Comparison of ENCODE assay signal across 1 cellular context in the genomic region with DNA sequence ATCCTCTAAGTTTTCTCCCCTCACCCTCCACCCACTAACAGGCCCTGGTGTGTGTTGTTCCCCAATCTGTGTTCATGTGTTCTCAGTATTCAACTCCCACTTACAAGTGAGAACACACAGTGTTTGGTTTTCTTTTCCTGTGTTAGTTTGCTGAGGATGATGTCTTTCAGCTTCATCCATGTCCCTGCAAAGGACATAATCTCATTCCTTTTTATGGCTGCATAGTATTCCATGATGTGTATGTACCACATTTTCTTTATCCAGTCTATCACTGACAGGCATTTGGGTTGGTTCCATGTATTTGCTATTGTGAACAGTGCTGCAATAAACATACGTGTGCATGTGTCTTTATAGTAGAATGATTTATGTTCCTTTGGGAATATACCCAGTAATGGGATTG. TPM values are rescaled to one million over a fixed set of nuclear protein-coding genes. Genes with fewer than 3 reads are reported as not detected.
"Had no signal": no experiment of that assay in that cellular context is flagged by ENCODE, and none has a peak within 500 bp of the region (broad histone marks: within the 10 kb centered on the region; RNA-seq: fewer than 3 reads in every experiment).

No MANE protein-coding gene starts in this region.

RNA-seq across cellular contexts. Expression of gene LRRC63, which starts 3.0 kb away (rescaled TPM):
- total RNA-seq: suprapubic skin had no signal
